Comparison of ENCODE assay signal across 9 cellular contexts in genomic region chr5:32092938-32093812, GRCh38.
DNase-seq lines count a peak whose midpoint lies in the region; ATAC-seq and FAIRE-seq lines count a peak whose summit lies in the region.
"Had no signal": no experiment of that assay in that cellular context is flagged by ENCODE, and none has a peak within 500 bp of the region (broad histone marks: within the 10 kb centered on the region; RNA-seq: fewer than 3 reads in every experiment).

No MANE protein-coding gene starts in this region.

- no peaks in the 10 kb centered on the region for H3K27me3 ChIP-seq in small intestine (ENCODE audit: control insufficient read depth in 2 of 2, insufficient read depth in 2 of 2, low read length in 2 of 2)
- H3K27me3 ChIP-seq: BLaER1 treated with 17β-estradiol and CSF1 and Interleukin-3, amounts not matched to agents 10 nM and 100 nM had no signal

- intact Hi-C loops in Right ventricle myocardium inferior (cut with DNase I) (loop anchor here (5.0 kb wide), 2 partner anchors 266 to 511 kb away; no protein-coding TSS in a partner anchor), cardiac septum (cut with DNase I) (loop anchor here (5.0 to 10.0 kb wide), 3 partner anchors 266 to 511 kb away; partner anchors contain the start of gene SUB1)

- WGBS in small intestine, 3 donors = 41 to 63% (median 62%) methylated on average over 20 of the region's 20 CpGs

- H3K36me3 ChIP-seq in small intestine (ENCODE audit: control insufficient read depth in 2 of 2, insufficient read depth in 2 of 2, low read length in 2 of 2) = no peaks in the 10 kb centered on the region

- DNase-seq in Right ventricle myocardium inferior (ENCODE audit: missing footprints) (no peak), cardiac septum (ENCODE audit: low spot score) (no peak), NCI-H146 treated with DMSO at 0.1 percent for 48 hours (lab: John Stamatoyannopoulos, UW; ENCODE audit: unreplicated experiment) (peak; percentile 35), T follicular helper cell (ENCODE audit: low read depth) (peak; percentile 50), amniotic stem cell (lab: John Stamatoyannopoulos, UW) (peak; percentile 71), hepatic stellate cell (ENCODE audit: low spot score) (peak; percentile 76), small intestine (peak; percentile 68)

- H3K27ac ChIP-seq in small intestine (ENCODE audit: low read depth in 1 of 2, low read length in 1 of 2) = no peak overlapping the region
- H3K27ac ChIP-seq: BLaER1 treated with 17β-estradiol and CSF1 and Interleukin-3, amounts not matched to agents 10 nM and 100 nM had no signal

- ATAC-seq in Right ventricle myocardium inferior (peak; percentile 83), HG02970 (IDR thresholded peaks at IDR 0.05; ENCODE audit: low FRiP score, unreplicated experiment) (peak; percentile 69)

- no peak overlapping the region for H3K4me3 ChIP-seq in small intestine (ENCODE audit: low read depth in 1 of 2, low read length in 2 of 2)
- H3K4me3 ChIP-seq: BLaER1 treated with 17β-estradiol and CSF1 and Interleukin-3, amounts not matched to agents 10 nM and 100 nM had no signal

- no peaks in the 10 kb centered on the region for H3K4me1 ChIP-seq in small intestine (ENCODE audit: control insufficient read depth in 2 of 2, insufficient read depth in 1 of 2, low read depth in 1 of 2, low read length in 1 of 2)

- no peaks in the 10 kb centered on the region for H3K9me3 ChIP-seq in small intestine (ENCODE audit: control insufficient read depth, low read depth)
- H3K9me3 ChIP-seq: BLaER1 treated with 17β-estradiol and CSF1 and Interleukin-3, amounts not matched to agents 10 nM and 100 nM had no signal

- FAIRE-seq in small intestine (lab: Jason Lieb, UNC) = no peak

Comparison
In these comparisons a context has a peak if more than half of its experiments do, and no peak if none do; other contexts are left out.
1. DNase-seq: peak in NCI-H146 treated with DMSO at 0.1 percent for 48 hours (single experiment), T follicular helper cell (single experiment), amniotic stem cell (single experiment), hepatic stellate cell (single experiment) and small intestine (single experiment); none in Right ventricle myocardium inferior (single experiment) and cardiac septum (single experiment).